8 cellular contexts compared by ENCODE assay signal in genomic region chr17:1590031-1590746, GRCh38. TPM values are rescaled to one million over a fixed set of nuclear protein-coding genes. Genes with fewer than 3 reads are reported as not detected.
DNase-seq lines count a peak whose midpoint lies in the region; ATAC-seq, FAIRE-seq and TF ChIP-seq lines count a peak whose summit lies in the region.

No MANE protein-coding gene starts in this region.

- H3K27ac Mint-ChIP-seq in CD4-positive, alpha-beta T cell: no peak overlapping the region

- H3K27me3 ChIP-seq in HUES6 (ENCODE audit: control insufficient read depth, insufficient read depth, low read length) (no peaks in the 10 kb centered on the region), K562 (ENCODE audit: control insufficient read depth in 2 of 2, insufficient read depth in 2 of 2, low read length in 2 of 2) (no peaks in the 10 kb centered on the region), uterus (no peaks in the 10 kb centered on the region)
- no peaks in the 10 kb centered on the region for H3K27me3 ChIP-seq in CD4-positive, alpha-beta T cell (ENCODE audit: control insufficient read depth, insufficient read depth, low read length)

- intact Hi-C loops in K562 (cut with micrococcal nuclease): no loop called here
- intact Hi-C loops in left colon (cut with DNase I, micrococcal nuclease): no loop called here
- intact Hi-C loops in uterus (cut with DNase I; ENCODE audit: low total_unique reads): no loop called here
- intact Hi-C loops in CD4-positive, alpha-beta T cell (cut with DNase I, micrococcal nuclease): no loop called here

- peak; percentile 96 for FAIRE-seq in K562 (lab: Jason Lieb, UNC)

- H4K20me1 ChIP-seq in K562 (replicated peaks; ENCODE audit: control insufficient read depth, insufficient read depth, low read length): no peaks in the 10 kb centered on the region; the same call in 1 of the 2 replicates

- peak overlapping the region; percentile 40 for H3K27ac ChIP-seq in C4-2B
- peak overlapping the region; percentile 57; the same call in 1 of the 2 replicates for H3K27ac ChIP-seq in HUES6 (ENCODE audit: low read depth, low read length)
- H3K27ac ChIP-seq in K562 (ENCODE audit: extremely low read depth, low read depth, low read length): 0 out of 3 replicates have a peak overlapping the region, but pooled peaks have one; percentile 17
- H3K27ac ChIP-seq in uterus: peak overlapping the region; percentile 74 to 78
- H3K27ac ChIP-seq in CD4-positive, alpha-beta T cell (ENCODE audit: low read depth, low read length): no peak overlapping the region

- no peaks in the 10 kb centered on the region for H3K36me3 Mint-ChIP-seq in CD4-positive, alpha-beta T cell (ENCODE audit: low read depth)

- peak; percentile 49 to 77 (median 64) for DNase-seq in K562 (ENCODE audit: extremely low read depth in 1 of 4, low spot score in 3 of 4)
- peak; percentile 55 to 78 for DNase-seq in left colon
- DNase-seq in uterus: peak; percentile 53 to 77
- no peak for DNase-seq in CD4-positive, alpha-beta T cell
- DNase-seq in NCI-H2107 (lab: John Stamatoyannopoulos, UW): no peak

- H3K27me3 Mint-ChIP-seq in CD4-positive, alpha-beta T cell: no peaks in the 10 kb centered on the region

- peaks cover 58% of the 10 kb centered on the region for H3K4me1 ChIP-seq in HUES6 (ENCODE audit: control insufficient read depth, insufficient read depth, low read length)
- H3K4me1 ChIP-seq in K562 (replicated peaks in 1 of 2; ENCODE audit: control insufficient read depth in 2 of 2, insufficient read depth in 2 of 2, low read length in 2 of 2): peaks cover 12 to 41% of the 10 kb centered on the region in 2 experiments; a peak in 4 of 5 replicates
- H3K4me1 ChIP-seq in uterus: peaks cover 0 to 11% of the 10 kb centered on the region in 2 donors

- BruUV-seq in K562 (replicated peaks; lab: Mats Ljungman, UMichigan): no TSS peak

- H3K79me2 ChIP-seq in K562 (ENCODE audit: control insufficient read depth, insufficient read depth, low read length): no peaks in the 10 kb centered on the region

- TF ChIP-seq CTCF in C4-2B (conservative IDR thresholded peaks at IDR 0.05) (no peak), K562 (IDR thresholded peaks at IDR 0.05 in 2 of 3, conservative IDR thresholded peaks at IDR 0.05 in 1 of 3; ENCODE audit: insufficient read depth in 2 of 3, low read depth in 1 of 3, low read length in 3 of 3) (no peak), uterus (IDR thresholded peaks at IDR 0.05) (no peak)
- TF ChIP-seq CTCF in CD4-positive, alpha-beta T cell (IDR thresholded peaks at IDR 0.05): no peak

- whole genome bisulfite sequencing in K562 (ENCODE audit: insufficient coverage, low coverage, missing lambda C conversion rate): 10% methylated on average over 11 of the region's 19 CpGs

- H3K36me3 ChIP-seq in HUES6 (ENCODE audit: control insufficient read depth, insufficient read depth, low read length) (no peaks in the 10 kb centered on the region; the same call in 1 of the 2 replicates), K562 (ENCODE audit: control insufficient read depth, insufficient read depth, low read length) (no peaks in the 10 kb centered on the region), uterus (no peaks in the 10 kb centered on the region)

- H3K4me3 Mint-ChIP-seq in CD4-positive, alpha-beta T cell: no peak overlapping the region

- POLR2A ChIA-PET in K562 (lab: Yijun Ruan, JAX): interaction anchor here (0.6 to 0.8 kb wide), 3 partner anchors 13 to 36 kb away, joined by 3 read pairs; no protein-coding TSS in a partner anchor
- POLR2A ChIA-PET in CD4-positive, alpha-beta T cell (lab: Charles Lee): no interaction called here

- H2AFZ ChIP-seq in K562 (ENCODE audit: low read depth, low read length): no peak overlapping the region

- TF ChIP-seq POLR2A in K562 (conservative IDR thresholded peaks at IDR 0.05) (no peak), uterus (IDR thresholded peaks at IDR 0.05) (no peak)

- ATAC-seq in K562 (peak; percentile 93), left colon (peak; percentile 66), GM19328 (IDR thresholded peaks at IDR 0.05; ENCODE audit: unreplicated experiment) (no peak)
- no peak for ATAC-seq in CD4-positive, alpha-beta T cell (ENCODE audit: poor library complexity)

- CTCF ChIA-PET in K562 (lab: Yijun Ruan, JAX; ENCODE audit: low intra/inter-chr PET ratio): no interaction called here
- CTCF ChIA-PET in CD4-positive, alpha-beta T cell (lab: Charles Lee): no interaction called here

- TF ChIP-seq RAD21 in K562 (CRISPR knock-in tag; conservative IDR thresholded peaks at IDR 0.05 in 1 of 2, IDR thresholded peaks at IDR 0.05 in 1 of 2): no peak

- H3K9me3 Mint-ChIP-seq in CD4-positive, alpha-beta T cell: no peaks in the 10 kb centered on the region

- peaks cover 3% of the 10 kb centered on the region for H3K9me1 ChIP-seq in K562 (ENCODE audit: control insufficient read depth, insufficient read depth, low read length)

- H3K9ac ChIP-seq in HUES6 (ENCODE audit: low read length) (peak overlapping the region; percentile 61), K562 (ENCODE audit: insufficient read depth in 1 of 2, low read depth in 2 of 2, low read length in 2 of 2) (peak overlapping the region in 1 of 2 experiments; percentile 84; a peak in 2 of 4 replicates)

- H3K4me3 ChIP-seq in HUES6 (ENCODE audit: low read depth, low read length): no peak overlapping the region
- H3K4me3 ChIP-seq in K562: no peak overlapping the region
- no peak overlapping the region for H3K4me3 ChIP-seq in uterus

- H3K4me1 Mint-ChIP-seq in CD4-positive, alpha-beta T cell (ENCODE audit: low read depth): no peaks in the 10 kb centered on the region

- peak; percentile 58; the same call in 1 of the 2 replicates for TF ChIP-seq EP300 in K562 (IDR thresholded peaks at IDR 0.05; ENCODE audit: low read length)

- H3K4me2 ChIP-seq in K562 (ENCODE audit: insufficient read depth, low read length): peak overlapping the region; percentile 42; the same call in 1 of the 2 replicates

- H3K9me3 ChIP-seq in HUES6 (ENCODE audit: control insufficient read depth, insufficient read depth, low read depth, low read length) (no peaks in the 10 kb centered on the region), K562 (replicated peaks; ENCODE audit: control insufficient read depth, insufficient read depth, low read depth, low read length) (no peaks in the 10 kb centered on the region), uterus (no peaks in the 10 kb centered on the region)
- H3K9me3 ChIP-seq in CD4-positive, alpha-beta T cell (ENCODE audit: control insufficient read depth, low read length): no peaks in the 10 kb centered on the region

- in situ Hi-C loops in K562 (cut with MboI): no loop called here

RNA-seq across cellular contexts. Expression of gene PITPNA, which starts 27.6 kb away (rescaled TPM):
- total RNA-seq in K562 (2011; cell fraction: chromatin; rRNA removed; ENCODE audit: low replicate concordance): 34.8 and 41.3 TPM in 2 replicates
- 14.2 and 16.3 TPM in 2 replicates for total RNA-seq in K562 (2011; cell fraction: nucleolus; rRNA removed)
- 27.9 and 46.9 TPM in 2 replicates for total RNA-seq in K562 (2011; cell fraction: nucleoplasm; rRNA removed)
- total RNA-seq in K562 (2014; rRNA removed): 17.3 and 33.9 TPM in 2 replicates
- 15.7 TPM in 2 replicates for total RNA-seq in K562 (2014; rRNA removed; fragmentation: Illumina TruSeq; extraction: Trizol)
- 13.0 and 16.6 TPM in 2 replicates for total RNA-seq in K562 (2015; rRNA removed; fragmentation: Illumina TruSeq; extraction: Trizol)
- 44.6 and 45.2 TPM in 2 replicates for total RNA-seq in K562 (2021)
- polyA plus RNA-seq in K562 (2011; rRNA removed): 30.0 and 47.9 TPM in 2 replicates
- polyA plus RNA-seq in K562 (2011; cell fraction: cytosol; rRNA removed): 24.6 and 30.3 TPM in 2 replicates
- polyA plus RNA-seq in K562 (2011; cell fraction: nucleus; rRNA removed): 26.2 and 26.6 TPM in 2 replicates
- 33.5 and 37.0 TPM in 2 replicates for polyA plus RNA-seq in K562 (2012)
- 37.8 and 52.2 TPM in 2 replicates for polyA plus RNA-seq in K562 (2014; fragmentation: Illumina TruSeq; extraction: Trizol)
- 1 to 10 TPM; 7.2 to 8.8 TPM for polyA plus RNA-seq in K562 (2014; fragmentation: Nextera tagmentation; extraction: Ambion mirVana)
- 28.1 and 37.7 TPM in 2 replicates for polyA plus RNA-seq in K562 (2014; rRNA removed)
- polyA minus RNA-seq in K562 (2011; rRNA and poly(A)+ RNA removed): 17.3 and 23.1 TPM in 2 replicates
- 12.8 and 14.8 TPM in 2 replicates for polyA minus RNA-seq in K562 (2011; cell fraction: cytosol; rRNA and poly(A)+ RNA removed)
- 3.4 and 5.3 TPM in 2 replicates for polyA minus RNA-seq in K562 (2011; cell fraction: nucleus; rRNA and poly(A)+ RNA removed)
- total RNA-seq in left colon: 10 to 100 TPM; 75.5 to 94.3 TPM
- 10 to 100 TPM; 18.5 to 83.6 (median 24.2) TPM for total RNA-seq in uterus
- total RNA-seq in CD4-positive, alpha-beta T cell: 10 to 100 TPM; 24.5 to 29.0 TPM

RNA-seq across cellular contexts. Expression of gene SLC43A2, which starts 38.4 kb away (rescaled TPM):
- 20.6 and 51.1 TPM in 2 replicates for total RNA-seq in K562 (2011; cell fraction: chromatin; rRNA removed; ENCODE audit: low replicate concordance)
- 34.0 and 41.2 TPM in 2 replicates for total RNA-seq in K562 (2011; cell fraction: nucleolus; rRNA removed)
- total RNA-seq in K562 (2011; cell fraction: nucleoplasm; rRNA removed): 21.8 and 28.6 TPM in 2 replicates
- total RNA-seq in K562 (2014; rRNA removed): 6.2 and 6.6 TPM in 2 replicates
- total RNA-seq in K562 (2014; rRNA removed; fragmentation: Illumina TruSeq; extraction: Trizol): 2.9 and 3.4 TPM in 2 replicates
- total RNA-seq in K562 (2015; rRNA removed; fragmentation: Illumina TruSeq; extraction: Trizol): 2.5 TPM in 2 replicates
- total RNA-seq in K562 (2021): 9.4 and 10.2 TPM in 2 replicates
- polyA plus RNA-seq in K562 (2011; rRNA removed): 4.2 and 9.0 TPM in 2 replicates
- 5.7 and 11.9 TPM in 2 replicates for polyA plus RNA-seq in K562 (2011; cell fraction: cytosol; rRNA removed)
- polyA plus RNA-seq in K562 (2011; cell fraction: nucleus; rRNA removed): 5.7 and 7.6 TPM in 2 replicates
- 5.3 and 6.5 TPM in 2 replicates for polyA plus RNA-seq in K562 (2012)
- polyA plus RNA-seq in K562 (2014; fragmentation: Illumina TruSeq; extraction: Trizol): 3.6 and 6.5 TPM in 2 replicates
- polyA plus RNA-seq in K562 (2014; fragmentation: Nextera tagmentation; extraction: Ambion mirVana): under 1 TPM; 0.03 to 0.04 TPM
- polyA plus RNA-seq in K562 (2014; rRNA removed): 5.8 and 6.4 TPM in 2 replicates
- 5.2 and 7.1 TPM in 2 replicates for polyA minus RNA-seq in K562 (2011; rRNA and poly(A)+ RNA removed)
- polyA minus RNA-seq in K562 (2011; cell fraction: cytosol; rRNA and poly(A)+ RNA removed): 5.4 and 11.7 TPM in 2 replicates
- polyA minus RNA-seq in K562 (2011; cell fraction: nucleus; rRNA and poly(A)+ RNA removed): 7.9 TPM in 2 replicates
- 10 to 100 TPM; 19.4 to 22.8 TPM for total RNA-seq in left colon
- 10 to 100 TPM in 1 of 4 donors, 1 to 10 TPM in 3; 3.6 to 15.6 (median 6.8) TPM for total RNA-seq in uterus
- total RNA-seq in CD4-positive, alpha-beta T cell: 10 to 100 TPM in 1 of 2 experiments, 1 to 10 TPM in 1; 9.0 to 10.2 TPM

RNA-seq across cellular contexts. Expression of gene SCARF1, which starts 55.3 kb away (rescaled TPM):
- total RNA-seq in K562 (2011; cell fraction: chromatin; rRNA removed; ENCODE audit: low replicate concordance): 3.7 and 12.1 TPM in 2 replicates
- total RNA-seq in K562 (2011; cell fraction: nucleolus; rRNA removed): 6.1 and 10.0 TPM in 2 replicates
- total RNA-seq in K562 (2011; cell fraction: nucleoplasm; rRNA removed): 5.3 and 5.6 TPM in 2 replicates
- 0.57 and 0.95 TPM in 2 replicates for total RNA-seq in K562 (2014; rRNA removed)
- 0.19 and 0.36 TPM in 2 replicates for total RNA-seq in K562 (2014; rRNA removed; fragmentation: Illumina TruSeq; extraction: Trizol)
- total RNA-seq in K562 (2015; rRNA removed; fragmentation: Illumina TruSeq; extraction: Trizol): 0.75 and 0.94 TPM in 2 replicates
- 1.0 and 1.5 TPM in 2 replicates for total RNA-seq in K562 (2021)
- polyA plus RNA-seq in K562 (2011; rRNA removed): 0.63 and 1.0 TPM in 2 replicates
- polyA plus RNA-seq in K562 (2011; cell fraction: cytosol; rRNA removed): 0.62 and 1.4 TPM in 2 replicates
- polyA plus RNA-seq in K562 (2011; cell fraction: nucleus; rRNA removed): 5.9 and 9.9 TPM in 2 replicates
- 1.3 and 6.9 TPM in 2 replicates for polyA plus RNA-seq in K562 (2012)
- 0.16 and 0.44 TPM in 2 replicates for polyA plus RNA-seq in K562 (2014; fragmentation: Illumina TruSeq; extraction: Trizol)
- under 1 TPM; 0.04 to 0.08 TPM for polyA plus RNA-seq in K562 (2014; fragmentation: Nextera tagmentation; extraction: Ambion mirVana)
- 0.80 and 2.1 TPM in 2 replicates for polyA plus RNA-seq in K562 (2014; rRNA removed)
- 0.09 and 0.25 TPM in 2 replicates for polyA minus RNA-seq in K562 (2011; rRNA and poly(A)+ RNA removed)
- 0.67 and 1.0 TPM in 2 replicates for polyA minus RNA-seq in K562 (2011; cell fraction: cytosol; rRNA and poly(A)+ RNA removed)
- 1.6 and 1.9 TPM in 2 replicates for polyA minus RNA-seq in K562 (2011; cell fraction: nucleus; rRNA and poly(A)+ RNA removed)
- 10 to 100 TPM; 10.1 to 10.2 TPM for total RNA-seq in left colon
- total RNA-seq in uterus: 10 to 100 TPM in 2 of 4 donors, 1 to 10 TPM in 2; 4.4 to 33.2 (median 14.2) TPM
- under 1 TPM; 0.41 to 0.45 TPM for total RNA-seq in CD4-positive, alpha-beta T cell

RNA-seq across cellular contexts. Expression of gene RILP, which starts 59.5 kb away (rescaled TPM):
- 15.7 and 47.1 TPM in 2 replicates for total RNA-seq in K562 (2011; cell fraction: chromatin; rRNA removed; ENCODE audit: low replicate concordance)
- 41.4 and 44.9 TPM in 2 replicates for total RNA-seq in K562 (2011; cell fraction: nucleolus; rRNA removed)
- 19.0 and 24.0 TPM in 2 replicates for total RNA-seq in K562 (2011; cell fraction: nucleoplasm; rRNA removed)
- total RNA-seq in K562 (2014; rRNA removed) (54.9 and 66.3 TPM in 2 replicates), K562 (2014; rRNA removed; fragmentation: Illumina TruSeq; extraction: Trizol) (14.1 and 15.3 TPM in 2 replicates), K562 (2015; rRNA removed; fragmentation: Illumina TruSeq; extraction: Trizol) (27.8 and 27.9 TPM in 2 replicates), K562 (2021) (41.3 and 45.4 TPM in 2 replicates), left colon (10 to 100 TPM; 48.3 to 51.2 TPM), uterus (10 to 100 TPM in 2 of 4 donors, 1 to 10 TPM in 2; 1.5 to 13.3 (median 8.5) TPM)
- polyA plus RNA-seq in K562 (2011; rRNA removed) (22.8 and 23.0 TPM in 2 replicates), K562 (2014; fragmentation: Illumina TruSeq; extraction: Trizol) (29.9 and 40.4 TPM in 2 replicates), K562 (2014; fragmentation: Nextera tagmentation; extraction: Ambion mirVana) (1 to 10 TPM in 1 of 2 experiments, under 1 TPM in 1; 0.75 to 2.2 TPM), K562 (2014; rRNA removed) (43.4 and 46.6 TPM in 2 replicates)
- polyA plus RNA-seq in K562 (2011; cell fraction: cytosol; rRNA removed): 18.3 and 40.5 TPM in 2 replicates
- polyA plus RNA-seq in K562 (2011; cell fraction: nucleus; rRNA removed): 40.5 and 69.5 TPM in 2 replicates
- 30.0 and 68.3 TPM in 2 replicates for polyA plus RNA-seq in K562 (2012)
- 6.7 and 9.9 TPM in 2 replicates for polyA minus RNA-seq in K562 (2011; rRNA and poly(A)+ RNA removed)
- polyA minus RNA-seq in K562 (2011; cell fraction: cytosol; rRNA and poly(A)+ RNA removed): 13.5 and 15.9 TPM in 2 replicates
- polyA minus RNA-seq in K562 (2011; cell fraction: nucleus; rRNA and poly(A)+ RNA removed): 11.6 and 14.0 TPM in 2 replicates
- total RNA-seq in CD4-positive, alpha-beta T cell: 1 to 10 TPM; 1.3 to 1.5 TPM

Comparison
In these comparisons a context has a peak if more than half of its experiments do, and no peak if none do; other contexts are left out.
1. ATAC-seq: peak in K562 (single experiment) and left colon (single experiment); none in CD4-positive, alpha-beta T cell (single experiment) and GM19328 (single experiment).
2. DNase-seq: peak in K562 (4 of 4), left colon (2 of 2) and uterus (2 of 2); none in CD4-positive, alpha-beta T cell (0 of 10) and NCI-H2107 (single experiment).